In the genomic region with DNA sequence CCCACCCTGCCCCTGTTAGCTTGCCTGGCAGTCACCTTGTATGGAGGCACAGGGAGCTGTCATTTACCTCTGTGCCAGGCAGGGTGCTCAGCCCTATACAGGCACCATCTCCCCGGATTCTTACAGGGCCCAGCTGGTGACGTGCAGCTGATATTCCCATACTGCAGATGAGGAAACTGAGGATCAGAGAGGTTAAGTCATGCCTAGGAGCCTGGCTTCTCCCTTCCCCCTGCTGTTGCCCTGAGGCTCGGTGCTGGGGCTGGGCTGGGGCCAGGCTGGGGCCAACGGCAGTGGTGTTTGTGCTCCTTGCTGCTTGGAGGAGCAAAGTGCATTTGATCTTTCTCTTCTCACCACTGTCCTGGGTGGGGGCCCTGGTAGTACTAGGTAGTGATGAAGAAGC, we compare ENCODE assay signal across 1 cellular context.
TF ChIP-seq lines count a peak whose summit lies in the region.

No MANE protein-coding gene starts in this region.

TF ChIP-seq in HepG2, 621 proteins besides CTCF, POLR2A, EP300 and RAD21 (continued from another document):
- TF ChIP-seq ATRX (CRISPR knock-in tag; IDR thresholded peaks at IDR 0.05; ENCODE audit: borderline replicate concordance) (no peak), ZNF317 (CRISPR knock-in tag; IDR thresholded peaks at IDR 0.05) (no peak), KDM1A (CRISPR knock-in tag; IDR thresholded peaks at IDR 0.05) (peak; percentile 80; the same call in 1 of the 2 replicates), ADNP (CRISPR knock-in tag; IDR thresholded peaks at IDR 0.05) (peak; percentile 89; the same call in 1 of the 2 replicates), RBM39 (IDR thresholded peaks at IDR 0.05; ENCODE audit: low read depth, low read length, poor library complexity, severe bottlenecking) (no peak), ZFP36L1 (CRISPR knock-in tag; IDR thresholded peaks at IDR 0.05) (no peak), FOXA1 (IDR thresholded peaks at IDR 0.05) (no peak), FOXA1 (CRISPR knock-in tag; IDR thresholded peaks at IDR 0.05) (no peak), KAT8 (CRISPR knock-in tag; IDR thresholded peaks at IDR 0.05) (no peak), MEIS1 (CRISPR knock-in tag; IDR thresholded peaks at IDR 0.05; ENCODE audit: borderline replicate concordance) (0 out of 2 replicates have a peak, but pooled peaks have one; percentile 37), POGZ (CRISPR knock-in tag; IDR thresholded peaks at IDR 0.05) (no peak), JDP2 (CRISPR knock-in tag; IDR thresholded peaks at IDR 0.05; ENCODE audit: borderline replicate concordance) (no peak), GPN1 (CRISPR knock-in tag; IDR thresholded peaks at IDR 0.05; ENCODE audit: borderline replicate concordance) (no peak), NR2F1 (CRISPR knock-in tag; IDR thresholded peaks at IDR 0.05) (no peak), ZSCAN9 (CRISPR knock-in tag; IDR thresholded peaks at IDR 0.05; ENCODE audit: borderline replicate concordance) (no peak), ZNF530 (CRISPR knock-in tag; IDR thresholded peaks at IDR 0.05; ENCODE audit: low read depth) (no peak), FOXP1 (IDR thresholded peaks at IDR 0.05) (no peak), FOXP1 (CRISPR knock-in tag; IDR thresholded peaks at IDR 0.05) (no peak), PAX8 (CRISPR knock-in tag; IDR thresholded peaks at IDR 0.05; ENCODE audit: borderline replicate concordance) (no peak)
- TF ChIP-seq, protein P1, sequence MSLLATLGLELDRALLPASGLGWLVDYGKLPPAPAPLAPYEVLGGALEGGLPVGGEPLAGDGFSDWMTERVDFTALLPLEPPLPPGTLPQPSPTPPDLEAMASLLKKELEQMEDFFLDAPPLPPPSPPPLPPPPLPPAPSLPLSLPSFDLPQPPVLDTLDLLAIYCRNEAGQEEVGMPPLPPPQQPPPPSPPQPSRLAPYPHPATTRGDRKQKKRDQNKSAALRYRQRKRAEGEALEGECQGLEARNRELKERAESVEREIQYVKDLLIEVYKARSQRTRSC (CRISPR knock-in tag; IDR thresholded peaks at IDR 0.05; ENCODE audit: low read depth), result no peak
- TF ChIP-seq, protein P2, sequence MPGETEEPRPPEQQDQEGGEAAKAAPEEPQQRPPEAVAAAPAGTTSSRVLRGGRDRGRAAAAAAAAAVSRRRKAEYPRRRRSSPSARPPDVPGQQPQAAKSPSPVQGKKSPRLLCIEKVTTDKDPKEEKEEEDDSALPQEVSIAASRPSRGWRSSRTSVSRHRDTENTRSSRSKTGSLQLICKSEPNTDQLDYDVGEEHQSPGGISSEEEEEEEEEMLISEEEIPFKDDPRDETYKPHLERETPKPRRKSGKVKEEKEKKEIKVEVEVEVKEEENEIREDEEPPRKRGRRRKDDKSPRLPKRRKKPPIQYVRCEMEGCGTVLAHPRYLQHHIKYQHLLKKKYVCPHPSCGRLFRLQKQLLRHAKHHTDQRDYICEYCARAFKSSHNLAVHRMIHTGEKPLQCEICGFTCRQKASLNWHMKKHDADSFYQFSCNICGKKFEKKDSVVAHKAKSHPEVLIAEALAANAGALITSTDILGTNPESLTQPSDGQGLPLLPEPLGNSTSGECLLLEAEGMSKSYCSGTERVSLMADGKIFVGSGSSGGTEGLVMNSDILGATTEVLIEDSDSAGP (CRISPR knock-in tag; IDR thresholded peaks at IDR 0.05; ENCODE audit: borderline replicate concordance), result no peak
- TF ChIP-seq, protein P3, sequence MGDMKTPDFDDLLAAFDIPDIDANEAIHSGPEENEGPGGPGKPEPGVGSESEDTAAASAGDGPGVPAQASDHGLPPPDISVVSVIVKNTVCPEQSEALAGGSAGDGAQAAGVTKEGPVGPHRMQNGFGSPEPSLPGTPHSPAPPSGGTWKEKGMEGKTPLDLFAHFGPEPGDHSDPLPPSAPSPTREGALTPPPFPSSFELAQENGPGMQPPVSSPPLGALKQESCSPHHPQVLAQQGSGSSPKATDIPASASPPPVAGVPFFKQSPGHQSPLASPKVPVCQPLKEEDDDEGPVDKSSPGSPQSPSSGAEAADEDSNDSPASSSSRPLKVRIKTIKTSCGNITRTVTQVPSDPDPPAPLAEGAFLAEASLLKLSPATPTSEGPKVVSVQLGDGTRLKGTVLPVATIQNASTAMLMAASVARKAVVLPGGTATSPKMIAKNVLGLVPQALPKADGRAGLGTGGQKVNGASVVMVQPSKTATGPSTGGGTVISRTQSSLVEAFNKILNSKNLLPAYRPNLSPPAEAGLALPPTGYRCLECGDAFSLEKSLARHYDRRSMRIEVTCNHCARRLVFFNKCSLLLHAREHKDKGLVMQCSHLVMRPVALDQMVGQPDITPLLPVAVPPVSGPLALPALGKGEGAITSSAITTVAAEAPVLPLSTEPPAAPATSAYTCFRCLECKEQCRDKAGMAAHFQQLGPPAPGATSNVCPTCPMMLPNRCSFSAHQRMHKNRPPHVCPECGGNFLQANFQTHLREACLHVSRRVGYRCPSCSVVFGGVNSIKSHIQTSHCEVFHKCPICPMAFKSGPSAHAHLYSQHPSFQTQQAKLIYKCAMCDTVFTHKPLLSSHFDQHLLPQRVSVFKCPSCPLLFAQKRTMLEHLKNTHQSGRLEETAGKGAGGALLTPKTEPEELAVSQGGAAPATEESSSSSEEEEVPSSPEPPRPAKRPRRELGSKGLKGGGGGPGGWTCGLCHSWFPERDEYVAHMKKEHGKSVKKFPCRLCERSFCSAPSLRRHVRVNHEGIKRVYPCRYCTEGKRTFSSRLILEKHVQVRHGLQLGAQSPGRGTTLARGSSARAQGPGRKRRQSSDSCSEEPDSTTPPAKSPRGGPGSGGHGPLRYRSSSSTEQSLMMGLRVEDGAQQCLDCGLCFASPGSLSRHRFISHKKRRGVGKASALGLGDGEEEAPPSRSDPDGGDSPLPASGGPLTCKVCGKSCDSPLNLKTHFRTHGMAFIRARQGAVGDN (CRISPR knock-in tag; IDR thresholded peaks at IDR 0.05), result peak; percentile 36; the same call in 1 of the 2 replicates
- TF ChIP-seq, protein P4, sequence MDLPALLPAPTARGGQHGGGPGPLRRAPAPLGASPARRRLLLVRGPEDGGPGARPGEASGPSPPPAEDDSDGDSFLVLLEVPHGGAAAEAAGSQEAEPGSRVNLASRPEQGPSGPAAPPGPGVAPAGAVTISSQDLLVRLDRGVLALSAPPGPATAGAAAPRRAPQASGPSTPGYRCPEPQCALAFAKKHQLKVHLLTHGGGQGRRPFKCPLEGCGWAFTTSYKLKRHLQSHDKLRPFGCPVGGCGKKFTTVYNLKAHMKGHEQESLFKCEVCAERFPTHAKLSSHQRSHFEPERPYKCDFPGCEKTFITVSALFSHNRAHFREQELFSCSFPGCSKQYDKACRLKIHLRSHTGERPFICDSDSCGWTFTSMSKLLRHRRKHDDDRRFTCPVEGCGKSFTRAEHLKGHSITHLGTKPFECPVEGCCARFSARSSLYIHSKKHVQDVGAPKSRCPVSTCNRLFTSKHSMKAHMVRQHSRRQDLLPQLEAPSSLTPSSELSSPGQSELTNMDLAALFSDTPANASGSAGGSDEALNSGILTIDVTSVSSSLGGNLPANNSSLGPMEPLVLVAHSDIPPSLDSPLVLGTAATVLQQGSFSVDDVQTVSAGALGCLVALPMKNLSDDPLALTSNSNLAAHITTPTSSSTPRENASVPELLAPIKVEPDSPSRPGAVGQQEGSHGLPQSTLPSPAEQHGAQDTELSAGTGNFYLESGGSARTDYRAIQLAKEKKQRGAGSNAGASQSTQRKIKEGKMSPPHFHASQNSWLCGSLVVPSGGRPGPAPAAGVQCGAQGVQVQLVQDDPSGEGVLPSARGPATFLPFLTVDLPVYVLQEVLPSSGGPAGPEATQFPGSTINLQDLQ (CRISPR knock-in tag; IDR thresholded peaks at IDR 0.05), result no peak
